In genomic region chr1:24005163-24005562, GRCh38 we compare ENCODE assay signal across 7 cellular contexts.
"Had no signal": no experiment of that assay in that cellular context is flagged by ENCODE, and none has a peak within 500 bp of the region (broad histone marks: within the 10 kb centered on the region; RNA-seq: fewer than 3 reads in every experiment).

No MANE protein-coding gene starts in this region.

- H2AFZ ChIP-seq: GM23338 had no signal

- H3K4me2 ChIP-seq: GM23338 had no signal

- H3K36me3 Mint-ChIP-seq: IgD-negative memory B cell had no signal

- H3K4me3 Mint-ChIP-seq: GM23338, IgD-negative memory B cell had no signal

- H3K4me3 ChIP-seq: GM23338, HAP-1 had no signal

- H3K27ac Mint-ChIP-seq: GM23338, IgD-negative memory B cell had no signal

- DNase-seq: H7, KBM-7 had no signal

- H3K36me3 ChIP-seq: HAP-1 had no signal

- FAIRE-seq: HTR-8/SVneo had no signal

- H3K9me3 ChIP-seq: HAP-1 had no signal

- ATAC-seq: GM23338, HCT116 had no signal

- H3K9me3 Mint-ChIP-seq: GM23338 had no signal
